In the genomic region with DNA sequence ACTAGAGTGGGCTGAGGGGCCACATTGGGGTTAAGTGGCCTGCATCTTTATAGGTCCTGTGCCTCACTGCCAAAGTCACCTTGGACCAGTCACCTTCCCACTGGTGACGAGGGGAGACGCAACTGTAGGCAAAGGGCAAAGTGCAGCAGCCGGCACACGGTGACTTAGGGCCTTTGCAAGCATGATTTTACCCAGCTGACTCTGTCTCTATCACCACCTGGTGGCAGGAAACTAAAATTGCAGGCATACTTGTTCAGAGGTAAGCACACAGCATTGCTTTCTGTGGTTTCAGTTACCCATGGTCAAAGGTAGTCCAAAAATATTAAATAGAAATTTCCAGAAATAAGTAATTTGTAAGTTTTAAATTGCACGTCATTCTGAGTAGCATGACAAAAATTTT, we compare ENCODE assay signal across 1 cellular context.
TF ChIP-seq lines count a peak whose summit lies in the region.

No MANE protein-coding gene starts in this region.

TF ChIP-seq in Ishikawa, 13 proteins besides CTCF, POLR2A, EP300 and RAD21 (continued from another document):
- TF ChIP-seq, protein P1, sequence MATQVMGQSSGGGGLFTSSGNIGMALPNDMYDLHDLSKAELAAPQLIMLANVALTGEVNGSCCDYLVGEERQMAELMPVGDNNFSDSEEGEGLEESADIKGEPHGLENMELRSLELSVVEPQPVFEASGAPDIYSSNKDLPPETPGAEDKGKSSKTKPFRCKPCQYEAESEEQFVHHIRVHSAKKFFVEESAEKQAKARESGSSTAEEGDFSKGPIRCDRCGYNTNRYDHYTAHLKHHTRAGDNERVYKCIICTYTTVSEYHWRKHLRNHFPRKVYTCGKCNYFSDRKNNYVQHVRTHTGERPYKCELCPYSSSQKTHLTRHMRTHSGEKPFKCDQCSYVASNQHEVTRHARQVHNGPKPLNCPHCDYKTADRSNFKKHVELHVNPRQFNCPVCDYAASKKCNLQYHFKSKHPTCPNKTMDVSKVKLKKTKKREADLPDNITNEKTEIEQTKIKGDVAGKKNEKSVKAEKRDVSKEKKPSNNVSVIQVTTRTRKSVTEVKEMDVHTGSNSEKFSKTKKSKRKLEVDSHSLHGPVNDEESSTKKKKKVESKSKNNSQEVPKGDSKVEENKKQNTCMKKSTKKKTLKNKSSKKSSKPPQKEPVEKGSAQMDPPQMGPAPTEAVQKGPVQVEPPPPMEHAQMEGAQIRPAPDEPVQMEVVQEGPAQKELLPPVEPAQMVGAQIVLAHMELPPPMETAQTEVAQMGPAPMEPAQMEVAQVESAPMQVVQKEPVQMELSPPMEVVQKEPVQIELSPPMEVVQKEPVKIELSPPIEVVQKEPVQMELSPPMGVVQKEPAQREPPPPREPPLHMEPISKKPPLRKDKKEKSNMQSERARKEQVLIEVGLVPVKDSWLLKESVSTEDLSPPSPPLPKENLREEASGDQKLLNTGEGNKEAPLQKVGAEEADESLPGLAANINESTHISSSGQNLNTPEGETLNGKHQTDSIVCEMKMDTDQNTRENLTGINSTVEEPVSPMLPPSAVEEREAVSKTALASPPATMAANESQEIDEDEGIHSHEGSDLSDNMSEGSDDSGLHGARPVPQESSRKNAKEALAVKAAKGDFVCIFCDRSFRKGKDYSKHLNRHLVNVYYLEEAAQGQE (IDR thresholded peaks at IDR 0.05; ENCODE audit: low read depth): no peak
- TF ChIP-seq TCF12 (IDR thresholded peaks at IDR 0.05; ENCODE audit: low read depth): no peak
